ENCODE assay signal across 1 cellular context in the genomic region with DNA sequence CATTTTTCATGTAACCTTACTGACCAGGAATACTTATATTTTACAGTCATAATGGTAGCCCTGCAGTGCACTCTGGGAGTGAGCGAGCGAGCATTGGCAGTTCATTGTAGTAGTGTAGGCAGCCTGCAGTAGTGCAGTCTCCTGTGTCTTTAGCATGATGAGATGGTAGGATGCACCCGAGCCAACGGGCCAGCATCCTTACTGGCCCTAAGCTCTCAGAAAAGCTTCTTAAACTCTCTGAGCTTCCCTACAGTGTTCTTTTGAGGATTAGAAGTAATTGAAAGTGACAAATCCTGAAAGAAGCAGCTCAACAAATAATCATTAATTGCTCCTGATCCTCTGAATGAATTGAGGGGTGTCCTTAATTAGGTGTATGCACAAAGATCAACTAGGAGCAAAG.
TF ChIP-seq lines count a peak whose summit lies in the region.

No MANE protein-coding gene starts in this region.

TF ChIP-seq in GM23338, 12 proteins besides CTCF, POLR2A, EP300 and RAD21 (continued from another document):
- TF ChIP-seq, protein P1, sequence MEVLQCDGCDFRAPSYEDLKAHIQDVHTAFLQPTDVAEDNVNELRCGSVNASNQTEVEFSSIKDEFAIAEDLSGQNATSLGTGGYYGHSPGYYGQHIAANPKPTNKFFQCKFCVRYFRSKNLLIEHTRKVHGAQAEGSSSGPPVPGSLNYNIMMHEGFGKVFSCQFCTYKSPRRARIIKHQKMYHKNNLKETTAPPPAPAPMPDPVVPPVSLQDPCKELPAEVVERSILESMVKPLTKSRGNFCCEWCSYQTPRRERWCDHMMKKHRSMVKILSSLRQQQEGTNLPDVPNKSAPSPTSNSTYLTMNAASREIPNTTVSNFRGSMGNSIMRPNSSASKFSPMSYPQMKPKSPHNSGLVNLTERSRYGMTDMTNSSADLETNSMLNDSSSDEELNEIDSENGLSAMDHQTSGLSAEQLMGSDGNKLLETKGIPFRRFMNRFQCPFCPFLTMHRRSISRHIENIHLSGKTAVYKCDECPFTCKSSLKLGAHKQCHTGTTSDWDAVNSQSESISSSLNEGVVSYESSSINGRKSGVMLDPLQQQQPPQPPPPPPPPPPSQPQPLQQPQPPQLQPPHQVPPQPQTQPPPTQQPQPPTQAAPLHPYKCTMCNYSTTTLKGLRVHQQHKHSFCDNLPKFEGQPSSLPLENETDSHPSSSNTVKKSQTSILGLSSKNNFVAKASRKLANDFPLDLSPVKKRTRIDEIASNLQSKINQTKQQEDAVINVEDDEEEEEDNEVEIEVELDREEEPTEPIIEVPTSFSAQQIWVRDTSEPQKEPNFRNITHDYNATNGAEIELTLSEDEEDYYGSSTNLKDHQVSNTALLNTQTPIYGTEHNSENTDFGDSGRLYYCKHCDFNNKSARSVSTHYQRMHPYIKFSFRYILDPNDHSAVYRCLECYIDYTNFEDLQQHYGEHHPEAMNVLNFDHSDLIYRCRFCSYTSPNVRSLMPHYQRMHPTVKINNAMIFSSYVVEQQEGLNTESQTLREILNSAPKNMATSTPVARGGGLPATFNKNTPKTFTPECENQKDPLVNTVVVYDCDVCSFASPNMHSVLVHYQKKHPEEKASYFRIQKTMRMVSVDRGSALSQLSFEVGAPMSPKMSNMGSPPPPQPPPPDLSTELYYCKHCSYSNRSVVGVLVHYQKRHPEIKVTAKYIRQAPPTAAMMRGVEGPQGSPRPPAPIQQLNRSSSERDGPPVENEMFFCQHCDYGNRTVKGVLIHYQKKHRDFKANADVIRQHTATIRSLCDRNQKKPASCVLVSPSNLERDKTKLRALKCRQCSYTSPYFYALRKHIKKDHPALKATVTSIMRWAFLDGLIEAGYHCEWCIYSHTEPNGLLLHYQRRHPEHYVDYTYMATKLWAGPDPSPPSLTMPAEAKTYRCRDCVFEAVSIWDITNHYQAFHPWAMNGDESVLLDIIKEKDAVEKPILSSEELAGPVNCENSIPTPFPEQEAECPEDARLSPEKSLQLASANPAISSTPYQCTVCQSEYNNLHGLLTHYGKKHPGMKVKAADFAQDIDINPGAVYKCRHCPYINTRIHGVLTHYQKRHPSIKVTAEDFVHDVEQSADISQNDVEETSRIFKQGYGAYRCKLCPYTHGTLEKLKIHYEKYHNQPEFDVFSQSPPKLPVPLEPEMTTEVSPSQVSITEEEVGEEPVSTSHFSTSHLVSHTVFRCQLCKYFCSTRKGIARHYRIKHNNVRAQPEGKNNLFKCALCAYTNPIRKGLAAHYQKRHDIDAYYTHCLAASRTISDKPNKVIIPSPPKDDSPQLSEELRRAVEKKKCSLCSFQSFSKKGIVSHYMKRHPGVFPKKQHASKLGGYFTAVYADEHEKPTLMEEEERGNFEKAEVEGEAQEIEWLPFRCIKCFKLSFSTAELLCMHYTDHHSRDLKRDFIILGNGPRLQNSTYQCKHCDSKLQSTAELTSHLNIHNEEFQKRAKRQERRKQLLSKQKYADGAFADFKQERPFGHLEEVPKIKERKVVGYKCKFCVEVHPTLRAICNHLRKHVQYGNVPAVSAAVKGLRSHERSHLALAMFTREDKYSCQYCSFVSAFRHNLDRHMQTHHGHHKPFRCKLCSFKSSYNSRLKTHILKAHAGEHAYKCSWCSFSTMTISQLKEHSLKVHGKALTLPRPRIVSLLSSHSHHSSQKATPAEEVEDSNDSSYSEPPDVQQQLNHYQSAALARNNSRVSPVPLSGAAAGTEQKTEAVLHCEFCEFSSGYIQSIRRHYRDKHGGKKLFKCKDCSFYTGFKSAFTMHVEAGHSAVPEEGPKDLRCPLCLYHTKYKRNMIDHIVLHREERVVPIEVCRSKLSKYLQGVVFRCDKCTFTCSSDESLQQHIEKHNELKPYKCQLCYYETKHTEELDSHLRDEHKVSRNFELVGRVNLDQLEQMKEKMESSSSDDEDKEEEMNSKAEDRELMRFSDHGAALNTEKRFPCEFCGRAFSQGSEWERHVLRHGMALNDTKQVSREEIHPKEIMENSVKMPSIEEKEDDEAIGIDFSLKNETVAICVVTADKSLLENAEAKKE (CRISPR knock-in tag; IDR thresholded peaks at IDR 0.05) = no peak
